Comparison of ENCODE assay signal across 12 cellular contexts in the genomic region with DNA sequence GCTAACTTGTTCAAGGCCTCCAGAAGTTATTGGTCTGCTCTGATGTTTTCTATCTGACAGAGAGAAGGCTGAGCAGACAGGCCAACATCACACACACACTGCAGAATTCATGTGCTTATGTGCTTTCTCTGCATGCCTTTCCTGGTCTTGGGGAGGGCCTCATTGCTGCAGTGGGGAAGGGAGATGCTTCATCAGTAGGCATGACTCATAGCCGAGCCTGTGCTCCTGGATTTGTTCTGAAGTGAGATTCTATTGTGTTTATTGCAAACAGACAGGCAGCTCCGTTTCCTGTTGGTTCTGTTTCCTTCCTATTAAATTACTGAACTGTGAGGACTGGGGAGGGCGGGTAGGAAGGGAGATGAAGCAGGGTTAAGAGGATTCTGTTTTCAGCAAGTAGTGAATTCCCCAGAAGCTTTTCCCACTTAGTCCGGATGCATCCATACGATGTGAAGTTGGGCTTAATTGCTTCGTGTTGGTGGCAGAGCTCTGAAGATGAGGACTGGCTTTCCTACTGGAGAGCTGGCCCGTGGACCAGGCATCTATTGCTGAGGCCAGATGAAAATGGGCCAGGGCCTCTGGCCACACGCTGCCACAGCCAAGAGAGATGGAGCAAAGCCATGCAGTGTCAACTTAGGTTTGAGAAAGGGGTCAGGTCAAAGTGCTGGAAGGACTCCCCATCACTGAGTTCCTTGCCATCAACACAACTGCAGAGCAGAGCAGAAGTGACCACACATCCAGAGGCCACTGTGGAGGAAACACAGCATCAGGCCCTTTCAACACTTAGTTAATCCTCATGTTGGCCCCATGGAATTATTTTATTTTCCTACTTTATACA.
A peak's percentile ranks its signal among the peaks of the same experiment; 100 is the strongest.
DNase-seq lines count a peak whose midpoint lies in the region; ATAC-seq and TF ChIP-seq lines count a peak whose summit lies in the region.
"Had no signal": no experiment of that assay in that cellular context is flagged by ENCODE, and none has a peak within 500 bp of the region (broad histone marks: within the 10 kb centered on the region; RNA-seq: fewer than 3 reads in every experiment).

No MANE protein-coding gene starts in this region.

- no peak overlapping the region for H3K4me3 ChIP-seq in BE2C (ENCODE audit: low read depth, low read length)
- no peak overlapping the region for H3K4me3 ChIP-seq in HUES48 (ENCODE audit: low read depth, low read length)
- H3K4me3 ChIP-seq in right cardiac atrium (ENCODE audit: low read length), result no peak overlapping the region

- intact Hi-C loops in right cardiac atrium (cut with DNase I), result no loop called here

- H3K36me3 ChIP-seq in BE2C (no peaks in the 10 kb centered on the region), HUES48 (ENCODE audit: control insufficient read depth, insufficient read depth, low read length) (no peaks in the 10 kb centered on the region)
- H3K36me3 ChIP-seq: neutrophil had no signal

- no peaks in the 10 kb centered on the region for H3K9me3 ChIP-seq in BE2C
- no peaks in the 10 kb centered on the region for H3K9me3 ChIP-seq in HUES48 (ENCODE audit: control insufficient read depth, insufficient read depth, low read length)
- H3K9me3 ChIP-seq in right cardiac atrium (ENCODE audit: control insufficient read depth, low read length), result no peaks in the 10 kb centered on the region
- H3K9me3 ChIP-seq: neutrophil had no signal

- peak; percentile 74 for DNase-seq in BE2C
- peak in 1 of 3 donors; percentile 68 for DNase-seq in right cardiac atrium
- no peak for DNase-seq in DMS79 (lab: John Stamatoyannopoulos, UW)
- no peak for DNase-seq in retina
- DNase-seq: erythroblast; NCI-H526 treated with DMSO at 0.1 percent for 48 hours; stimulated activated naive B cell treated with anti-CD40 and anti-IgM and Interleukin-4, amounts not matched to agents 10 μg/mL and 1 μg/mL and 100 μg/mL, for 72 hours had no signal

- no peaks in the 10 kb centered on the region for H3K27me3 ChIP-seq in BE2C
- H3K27me3 ChIP-seq in HUES48 (ENCODE audit: control insufficient read depth, insufficient read depth, low read length), result no peaks in the 10 kb centered on the region
- no peaks in the 10 kb centered on the region for H3K27me3 ChIP-seq in right cardiac atrium (ENCODE audit: control insufficient read depth, insufficient read depth)
- H3K27me3 ChIP-seq: neutrophil had no signal

- no peak overlapping the region for H3K9ac ChIP-seq in HUES48 (ENCODE audit: low read depth, low read length)

- no peak for TF ChIP-seq CTCF in BE2C (IDR thresholded peaks at IDR 0.05; ENCODE audit: low read depth, low read length)
- TF ChIP-seq CTCF in VCaP (conservative IDR thresholded peaks at IDR 0.05), result no peak

- ATAC-seq in right cardiac atrium (peak; percentile 84), GM21515 (IDR thresholded peaks at IDR 0.05; ENCODE audit: unreplicated experiment) (no peak), HG03571 (IDR thresholded peaks at IDR 0.05; ENCODE audit: unreplicated experiment) (no peak)
- ATAC-seq: stimulated activated naive B cell treated with anti-CD40 and anti-IgM and Interleukin-4, amounts not matched to agents 10 μg/mL and 1 μg/mL and 100 μg/mL, for 72 hours had no signal

- 31% methylated on average over 8 of the region's 8 CpGs for WGBS in right cardiac atrium

- H3K27ac ChIP-seq in HUES48 (ENCODE audit: low read depth, low read length) (peak overlapping the region; percentile 40), VCaP (peak overlapping the region; percentile 23), right cardiac atrium (ENCODE audit: low read length) (peak overlapping the region; percentile 44)
- H3K27ac ChIP-seq: neutrophil had no signal

- H3K4me1 ChIP-seq in BE2C (peaks cover 21% of the 10 kb centered on the region), HUES48 (ENCODE audit: control insufficient read depth, insufficient read depth, low read length) (peaks cover 4% of the 10 kb centered on the region), right cardiac atrium (ENCODE audit: control insufficient read depth, insufficient read depth, low read length) (peaks cover 1% of the 10 kb centered on the region)

Comparison
In these comparisons a context has a peak if more than half of its experiments do, and no peak if none do; other contexts are left out.
1. ATAC-seq: peak in right cardiac atrium (2 of 2); none in GM21515 (single experiment) and HG03571 (single experiment).
2. Peak in every context shown above with its lines, with median percentiles within 50 percentile points of each other: H3K27ac ChIP-seq.